ENCODE assay signal across 36 cellular contexts in genomic region chr1:229243638-229244037, GRCh38. TPM values are rescaled to one million over a fixed set of nuclear protein-coding genes. Genes with fewer than 3 reads are reported as not detected.
A peak's percentile ranks its signal among the peaks of the same experiment; 100 is the strongest.
DNase-seq lines count a peak whose midpoint lies in the region; ATAC-seq, FAIRE-seq and TF ChIP-seq lines count a peak whose summit lies in the region.
"Had no signal": no experiment of that assay in that cellular context is flagged by ENCODE, and none has a peak within 500 bp of the region (broad histone marks: within the 10 kb centered on the region; RNA-seq: fewer than 3 reads in every experiment).

No MANE protein-coding gene starts in this region.

- TF ChIP-seq CTCF in D721Med (IDR thresholded peaks at IDR 0.05; ENCODE audit: insufficient read depth, missing control alignments) (no peak), HEK293 (tag by site-specific recombination; IDR thresholded peaks at IDR 0.05) (no peak), OCI-LY3 (IDR thresholded peaks at IDR 0.05; ENCODE audit: low read depth, low read length) (no peak), endodermal cell (conservative IDR thresholded peaks at IDR 0.05) (no peak), A673 (conservative IDR thresholded peaks at IDR 0.05; ENCODE audit: low read depth, low read length) (no peak), natural killer cell (IDR thresholded peaks at IDR 0.05) (no peak)

- WGBS in endodermal cell (ENCODE audit: insufficient coverage in 1 of 2, insufficient read length in 1 of 2), 2 experiments = 94 to 100% methylated on average over 1 to 3 of the region's 4 CpGs

- no peak overlapping the region for H2AFZ ChIP-seq in OCI-LY3 (ENCODE audit: low read depth, low read length)

- POLR2A ChIA-PET in HEK293 (lab: Yijun Ruan, JAX) = no interaction called here
- POLR2A ChIA-PET in A673 (lab: Charles Lee; ENCODE audit: low non-redundant PET) = no interaction called here

- CTCF ChIA-PET in HEK293 (lab: Yijun Ruan, JAX) (interaction anchor here (1.5 to 5.4 kb wide), 5 partner anchors 12 to 579 kb away, joined by 4 to 29 read pairs (median 7); no protein-coding TSS in a partner anchor), A673 (lab: Charles Lee) (no interaction called here)

- no peaks in the 10 kb centered on the region for H4K20me1 ChIP-seq in OCI-LY3 (ENCODE audit: insufficient read depth, low read length)
- H4K20me1 ChIP-seq: BLaER1; BLaER1 treated with 17β-estradiol and CSF1 and Interleukin-3, amounts not matched to agents 10 nM and 100 nM had no signal

- no peak overlapping the region for H3K4me3 Mint-ChIP-seq in endodermal cell
- H3K4me3 Mint-ChIP-seq in natural killer cell = no peak overlapping the region
- H3K4me3 Mint-ChIP-seq: B cell; CD14-positive monocyte; CD4-positive, alpha-beta memory T cell; CD4-positive, alpha-beta T cell; CD4-positive, CD25-positive, alpha-beta regulatory T cell; CD8-positive, alpha-beta memory T cell; CD8-positive, alpha-beta T cell had no signal

- intact Hi-C loops in A673 (cut with micrococcal nuclease; ENCODE audit: unreplicated experiment) (no loop called here), natural killer cell (cut with micrococcal nuclease) (no loop called here)

- no peaks in the 10 kb centered on the region for H3K4me1 ChIP-seq in HEK293 (ENCODE audit: control insufficient read depth, insufficient read depth, low read length)
- H3K4me1 ChIP-seq in OCI-LY3 (ENCODE audit: low read length) = peaks cover 20% of the 10 kb centered on the region
- no peaks in the 10 kb centered on the region for H3K4me1 ChIP-seq in endodermal cell (ENCODE audit: control insufficient read depth, insufficient read depth, low read length)
- H3K4me1 ChIP-seq in A673 (ENCODE audit: insufficient read depth, low read length, poor library complexity, severe bottlenecking) = no peaks in the 10 kb centered on the region
- H3K4me1 ChIP-seq: BE2C, Caco-2 had no signal

- H3K4me2 ChIP-seq in OCI-LY3 (ENCODE audit: low read length) = no peak overlapping the region
- H3K4me2 ChIP-seq: A549; BLaER1; BLaER1 treated with 17β-estradiol and CSF1 and Interleukin-3, amounts not matched to agents 10 nM and 100 nM had no signal

- H3K27ac Mint-ChIP-seq in endodermal cell (no peak overlapping the region), natural killer cell (no peak overlapping the region)
- H3K27ac Mint-ChIP-seq: B cell; CD14-positive monocyte; CD4-positive, alpha-beta memory T cell; CD4-positive, alpha-beta T cell; CD4-positive, CD25-positive, alpha-beta regulatory T cell; CD8-positive, alpha-beta memory T cell; CD8-positive, alpha-beta T cell had no signal

- H3K9me3 ChIP-seq in HEK293 (ENCODE audit: control insufficient read depth, insufficient read depth, low read depth, low read length) (peaks cover 5% of the 10 kb centered on the region; the same call in 1 of the 2 replicates), OCI-LY3 (ENCODE audit: insufficient read depth, low read length) (peaks cover 24% of the 10 kb centered on the region), endodermal cell (ENCODE audit: control insufficient read depth, low read length) (peaks cover 7% of the 10 kb centered on the region), A673 (ENCODE audit: low read depth, low read length, poor library complexity, severe bottlenecking) (peaks cover 6% of the 10 kb centered on the region)
- H3K9me3 ChIP-seq: BE2C, Caco-2 had no signal

- no TSS peak for BruUV-seq in A673 (replicated peaks; lab: Mats Ljungman, UMichigan)

- peak; percentile 51 for FAIRE-seq in D721Med (lab: Jason Lieb, UNC)
- FAIRE-seq: A204.1, A549 had no signal

- H3K27ac ChIP-seq in HEK293 (ENCODE audit: extremely low read depth, low read depth, low read length) (no peak overlapping the region), OCI-LY3 (ENCODE audit: low read length) (peak overlapping the region; percentile 70; the same call in 1 of the 2 replicates), endodermal cell (ENCODE audit: low read depth, low read length) (no peak overlapping the region), A673 (ENCODE audit: low read depth, low read length, poor library complexity, severe bottlenecking) (no peak overlapping the region)
- H3K27ac ChIP-seq: 22Rv1; A549; BLaER1; BLaER1 treated with 17β-estradiol and CSF1 and Interleukin-3, amounts not matched to agents 10 nM and 100 nM; C4-2B had no signal

- H3K36me3 Mint-ChIP-seq in endodermal cell (ENCODE audit: low read depth) = peaks cover 2% of the 10 kb centered on the region
- H3K36me3 Mint-ChIP-seq in natural killer cell = peaks cover 14% of the 10 kb centered on the region
- H3K36me3 Mint-ChIP-seq: CD14-positive monocyte; CD4-positive, CD25-positive, alpha-beta regulatory T cell; CD8-positive, alpha-beta T cell had no signal

- ATAC-seq in GM21528 (IDR thresholded peaks at IDR 0.05; ENCODE audit: low FRiP score, unreplicated experiment) = no peak
- no peak for ATAC-seq in natural killer cell
- ATAC-seq: A549; CD8-positive, alpha-beta T cell had no signal

- no peak overlapping the region for H3K9ac ChIP-seq in OCI-LY3 (ENCODE audit: low read length)
- H3K9ac ChIP-seq in endodermal cell (ENCODE audit: extremely low read depth, low read length, poor library complexity, severe bottlenecking) = no peak overlapping the region
- H3K9ac ChIP-seq: BLaER1; BLaER1 treated with 17β-estradiol and CSF1 and Interleukin-3, amounts not matched to agents 10 nM and 100 nM had no signal

- H3K4me3 ChIP-seq in HEK293 (ENCODE audit: low read depth, low read length) = no peak overlapping the region
- H3K4me3 ChIP-seq in OCI-LY3 (ENCODE audit: low read length) = no peak overlapping the region
- H3K4me3 ChIP-seq in endodermal cell (ENCODE audit: low read length) = no peak overlapping the region
- H3K4me3 ChIP-seq in A673 (ENCODE audit: low read depth, low read length, poor library complexity, severe bottlenecking) = no peak overlapping the region
- H3K4me3 ChIP-seq: A549; BLaER1; BLaER1 treated with 17β-estradiol and CSF1 and Interleukin-3, amounts not matched to agents 10 nM and 100 nM had no signal

- peaks cover 9% of the 10 kb centered on the region for H3K27me3 ChIP-seq in OCI-LY3 (ENCODE audit: low read depth, low read length)
- H3K27me3 ChIP-seq in endodermal cell (ENCODE audit: control insufficient read depth, insufficient read depth, low read length, poor library complexity, severe bottlenecking) = no peaks in the 10 kb centered on the region
- no peaks in the 10 kb centered on the region for H3K27me3 ChIP-seq in A673 (replicated peaks; ENCODE audit: insufficient read depth, low read depth, low read length, poor library complexity)
- H3K27me3 ChIP-seq: BE2C; BLaER1; BLaER1 treated with 17β-estradiol and CSF1 and Interleukin-3, amounts not matched to agents 10 nM and 100 nM had no signal

- H3K4me1 Mint-ChIP-seq in endodermal cell = peaks cover 3% of the 10 kb centered on the region
- no peaks in the 10 kb centered on the region for H3K4me1 Mint-ChIP-seq in natural killer cell
- H3K4me1 Mint-ChIP-seq: B cell had no signal

- peaks cover 24% of the 10 kb centered on the region for H3K9me3 Mint-ChIP-seq in endodermal cell
- H3K9me3 Mint-ChIP-seq in natural killer cell = peaks cover 5 to 9% of the 10 kb centered on the region in 2 donors

- H3K79me2 ChIP-seq in OCI-LY3 (ENCODE audit: low read length) = no peaks in the 10 kb centered on the region

- H3K36me3 ChIP-seq in HEK293 (ENCODE audit: control insufficient read depth in 2 of 2, insufficient read depth in 1 of 2, low read length in 2 of 2) = no peaks in the 10 kb centered on the region
- peaks cover 16% of the 10 kb centered on the region for H3K36me3 ChIP-seq in OCI-LY3 (replicated peaks; ENCODE audit: low read depth, low read length)
- H3K36me3 ChIP-seq in endodermal cell (ENCODE audit: control insufficient read depth, insufficient read depth, low read length) = no peaks in the 10 kb centered on the region
- H3K36me3 ChIP-seq in A673 (ENCODE audit: insufficient read depth, low read length, poor library complexity, severe bottlenecking) = no peaks in the 10 kb centered on the region
- H3K36me3 ChIP-seq: BE2C; BLaER1; BLaER1 treated with 17β-estradiol and CSF1 and Interleukin-3, amounts not matched to agents 10 nM and 100 nM had no signal

- H3K27me3 Mint-ChIP-seq in endodermal cell (ENCODE audit: insufficient read depth) = no peaks in the 10 kb centered on the region
- no peaks in the 10 kb centered on the region for H3K27me3 Mint-ChIP-seq in natural killer cell (ENCODE audit: low read depth in 2 of 2)
- H3K27me3 Mint-ChIP-seq: CD4-positive, alpha-beta memory T cell; CD4-positive, alpha-beta T cell had no signal

- no peak for DNase-seq in D721Med (ENCODE audit: insufficient read length, low spot score)
- DNase-seq in endodermal cell = peak; percentile 6
- DNase-seq in stimulated activated CD4-positive, alpha-beta T cell treated with anti-CD3 and anti-CD28 coated beads, Interleukin-15, amount 100 ng/mL, for 24 hours = no peak
- DNase-seq in A673 (ENCODE audit: low spot score) = no peak
- DNase-seq in natural killer cell = no peak
- DNase-seq: 8988T; ACHN; AML-193; BE2C; C1 segment of cervical spinal cord; Caco-2; Calu3; CD4-positive, alpha-beta memory T cell; CD4-positive, alpha-beta T cell; CD4-positive, CD25-positive, alpha-beta regulatory T cell; CD8-positive, alpha-beta memory T cell; CD8-positive, alpha-beta T cell; COR-L47; DMS 273 treated with DMSO at 0.1 percent for 48 hours; DMS153; DMS53; DMS79; DMS79 treated with DMSO at 0.1 percent for 48 hours; DND-41; EL had no signal

TF ChIP-seq in HEK293, 187 proteins besides CTCF, POLR2A, EP300 and RAD21:
- TF ChIP-seq ZNF133 (tag by site-specific recombination; IDR thresholded peaks at IDR 0.05) (peak; percentile 100), GFI1B (tag by site-specific recombination; IDR thresholded peaks at IDR 0.05) (no peak)

RNA-seq across cellular contexts. Expression of gene RAB4A, which starts 27.3 kb away (rescaled TPM):
- total RNA-seq in endodermal cell = 10 to 100 TPM; 46.2 to 48.9 TPM
- 46.9 TPM for polyA plus RNA-seq in endodermal cell (2013, experiment 1 of 2)
- polyA plus RNA-seq in endodermal cell (2013, experiment 2 of 2) = 43.4 TPM
- 46.5 and 51.6 TPM in 2 replicates for total RNA-seq in A673 (2021)
- total RNA-seq in natural killer cell = 10 to 100 TPM; 31.2 to 47.1 (median 31.6) TPM
